In the genomic region with DNA sequence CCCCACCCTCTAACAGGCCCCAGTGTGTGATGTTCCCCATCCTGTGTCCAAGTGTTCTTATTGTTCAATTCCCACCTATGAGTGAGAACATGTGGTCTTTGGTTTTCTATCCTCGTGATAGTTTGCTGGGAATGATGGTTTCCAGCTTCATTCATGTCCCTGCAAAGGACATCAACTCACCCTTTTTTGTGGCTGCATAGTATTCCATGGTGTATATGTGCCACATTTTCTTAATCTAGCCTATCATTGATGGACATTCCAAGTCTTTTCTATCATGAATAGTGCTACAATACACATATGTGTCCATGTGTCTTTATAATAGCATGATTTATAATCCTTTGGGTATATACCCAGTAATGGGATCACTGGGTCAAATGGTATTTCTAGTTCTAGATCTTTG, we compare ENCODE assay signal across 7 cellular contexts. TPM values are rescaled to one million over a fixed set of nuclear protein-coding genes. Genes with fewer than 3 reads are reported as not detected.
"Had no signal": no experiment of that assay in that cellular context is flagged by ENCODE, and none has a peak within 500 bp of the region (broad histone marks: within the 10 kb centered on the region; RNA-seq: fewer than 3 reads in every experiment).

No MANE protein-coding gene starts in this region.

RNA-seq across cellular contexts. Expression of a gene that starts 15.5 kb away (rescaled TPM):
- total RNA-seq: GM23248, GM23338, H1, H4, H7, H9, HFFc6 had no signal
- polyA plus RNA-seq: GM23248, GM23338, H1 had no signal

RNA-seq across cellular contexts. Expression of a gene that starts 47.3 kb away (rescaled TPM):
- total RNA-seq: GM23248, H1, H4, H7, H9, HFFc6 had no signal
- polyA plus RNA-seq: GM23248, GM23338 had no signal

RNA-seq across cellular contexts. Expression of a gene that starts 55.9 kb away (rescaled TPM):
- total RNA-seq: GM23248, GM23338, H1, H4, H7, H9, HFFc6 had no signal
- polyA plus RNA-seq: GM23248, GM23338, H1 had no signal
